ENCODE assay signal across 8 cellular contexts in genomic region chr16:53417976-53418375, GRCh38.
"Had no signal": no experiment of that assay in that cellular context is flagged by ENCODE, and none has a peak within 500 bp of the region (broad histone marks: within the 10 kb centered on the region; RNA-seq: fewer than 3 reads in every experiment).

No MANE protein-coding gene starts in this region.

- H3K36me3 Mint-ChIP-seq: IgD-negative memory B cell had no signal

- H3K4me3 ChIP-seq: GM23338 had no signal

- ATAC-seq: GM23338 had no signal

- DNase-seq: H9, HCEC 1CT had no signal

- FAIRE-seq: H1, H54, HepG2 had no signal

- H3K27ac ChIP-seq: HL-60 had no signal

- H3K4me2 ChIP-seq: GM23338 had no signal

- H3K27ac Mint-ChIP-seq: GM23338, H9, IgD-negative memory B cell had no signal

- H3K4me3 Mint-ChIP-seq: GM23338, H9, IgD-negative memory B cell had no signal
